Comparison of ENCODE assay signal across 1 cellular context in genomic region chr19:1239796-1240737, GRCh38.
TF ChIP-seq lines count a peak whose summit lies in the region.

No MANE protein-coding gene starts in this region.

TF ChIP-seq in HepG2, 621 proteins besides CTCF, POLR2A, EP300 and RAD21 (continued from another document and continues in another):
- TF ChIP-seq SALL2 (CRISPR knock-in tag; IDR thresholded peaks at IDR 0.05) = no peak
- TF ChIP-seq SP4 (CRISPR knock-in tag; IDR thresholded peaks at IDR 0.05) = peak; percentile 50; the same call in 1 of the 2 replicates
- peak; percentile 44; the same call in 1 of the 2 replicates for TF ChIP-seq CHD2 (IDR thresholded peaks at IDR 0.05; ENCODE audit: low read depth, low read length)
- TF ChIP-seq TMF1 (CRISPR knock-in tag; IDR thresholded peaks at IDR 0.05; ENCODE audit: low read depth) = peak; percentile 20; the same call in 1 of the 2 replicates
- peak; percentile 64; the same call in 1 of the 2 replicates for TF ChIP-seq HES4 (CRISPR knock-in tag; IDR thresholded peaks at IDR 0.05; ENCODE audit: borderline replicate concordance)
- no peak for TF ChIP-seq YEATS2 (CRISPR knock-in tag; IDR thresholded peaks at IDR 0.05; ENCODE audit: borderline replicate concordance)
- TF ChIP-seq ZSCAN25 (CRISPR knock-in tag; IDR thresholded peaks at IDR 0.05) = peak; percentile 61; the same call in 1 of the 2 replicates
- TF ChIP-seq ZNF574 (CRISPR knock-in tag; IDR thresholded peaks at IDR 0.05) = peak; percentile 42
- TF ChIP-seq ZNF225 (CRISPR knock-in tag; IDR thresholded peaks at IDR 0.05) = 0 out of 2 replicates have a peak, but pooled peaks have one; percentile 51
- TF ChIP-seq ARID4A (CRISPR knock-in tag; IDR thresholded peaks at IDR 0.05; ENCODE audit: borderline replicate concordance) = peak; percentile 48; the same call in 1 of the 2 replicates
- TF ChIP-seq TCF12 (IDR thresholded peaks at IDR 0.05) = no peak
- 0 out of 2 replicates have a peak, but pooled peaks have one; percentile 28 for TF ChIP-seq TCF12 (CRISPR knock-in tag; IDR thresholded peaks at IDR 0.05)
- peak; percentile 65 for TF ChIP-seq ZNF687 (CRISPR knock-in tag; IDR thresholded peaks at IDR 0.05)
- no peak for TF ChIP-seq ZNF850 (CRISPR knock-in tag; conservative IDR thresholded peaks at IDR 0.05)
- TF ChIP-seq NR2C2 (CRISPR knock-in tag; IDR thresholded peaks at IDR 0.05; ENCODE audit: borderline replicate concordance) = peak; percentile 64; the same call in 1 of the 2 replicates
- TF ChIP-seq MTF1 (CRISPR knock-in tag; IDR thresholded peaks at IDR 0.05) = no peak
- TF ChIP-seq BRD4 (CRISPR knock-in tag; IDR thresholded peaks at IDR 0.05) = no peak
- 0 out of 2 replicates have a peak, but pooled peaks have one; percentile 41 for TF ChIP-seq KDM5B (CRISPR knock-in tag; IDR thresholded peaks at IDR 0.05; ENCODE audit: borderline replicate concordance)
- TF ChIP-seq BHLHE40 (IDR thresholded peaks at IDR 0.05; ENCODE audit: low read length) = peak; percentile 64
- peak; percentile 50 for TF ChIP-seq YY1 (IDR thresholded peaks at IDR 0.05; ENCODE audit: insufficient read depth, insufficient replicate concordance, low read depth, low read length)
- peak; percentile 40; the same call in 1 of the 2 replicates for TF ChIP-seq CENPT (CRISPR knock-in tag; IDR thresholded peaks at IDR 0.05; ENCODE audit: low read depth)
- TF ChIP-seq HCFC1 (IDR thresholded peaks at IDR 0.05; ENCODE audit: low read depth, low read length) = peak; percentile 17; the same call in 1 of the 2 replicates
- TF ChIP-seq POLR2G (IDR thresholded peaks at IDR 0.05; ENCODE audit: low read depth, low read length) = peak; percentile 34; the same call in 1 of the 2 replicates
- no peak for TF ChIP-seq CBX1 (IDR thresholded peaks at IDR 0.05; ENCODE audit: low read depth)
- TF ChIP-seq RBFOX2 (IDR thresholded peaks at IDR 0.05; ENCODE audit: low read depth, low read length) = peak; percentile 67
- TF ChIP-seq ZBTB4 (CRISPR knock-in tag; IDR thresholded peaks at IDR 0.05; ENCODE audit: borderline replicate concordance) = no peak
- peak; percentile 55; the same call in 1 of the 2 replicates for TF ChIP-seq ZNF605 (CRISPR knock-in tag; IDR thresholded peaks at IDR 0.05)
- 0 out of 2 replicates have a peak, but pooled peaks have one; percentile 30 for TF ChIP-seq ZNF546 (CRISPR knock-in tag; conservative IDR thresholded peaks at IDR 0.05)
- peak; percentile 78 for TF ChIP-seq SPEN (CRISPR knock-in tag; IDR thresholded peaks at IDR 0.05; ENCODE audit: low read depth)
- TF ChIP-seq ZNF567 (CRISPR knock-in tag; IDR thresholded peaks at IDR 0.05; ENCODE audit: borderline replicate concordance) = 0 out of 2 replicates have a peak, but pooled peaks have one; percentile 40
- peak; percentile 76 for TF ChIP-seq MAX (IDR thresholded peaks at IDR 0.05)
- peak; percentile 30; the same call in 1 of the 2 replicates for TF ChIP-seq ZBTB7B (CRISPR knock-in tag; IDR thresholded peaks at IDR 0.05)
- TF ChIP-seq MXD3 (CRISPR knock-in tag; IDR thresholded peaks at IDR 0.05) = 0 out of 2 replicates have a peak, but pooled peaks have one; percentile 6
- 0 out of 2 replicates have a peak, but pooled peaks have one; percentile 21 for TF ChIP-seq RXRA (CRISPR knock-in tag; IDR thresholded peaks at IDR 0.05)
- TF ChIP-seq NR1H2 (CRISPR knock-in tag; IDR thresholded peaks at IDR 0.05; ENCODE audit: borderline replicate concordance, low read depth) = 0 out of 2 replicates have a peak, but pooled peaks have one; percentile 68
- TF ChIP-seq SMAD1 (CRISPR knock-in tag; IDR thresholded peaks at IDR 0.05; ENCODE audit: borderline replicate concordance, low read depth) = 0 out of 2 replicates have a peak, but pooled peaks have one; percentile 38
- peak; percentile 26; the same call in 1 of the 2 replicates for TF ChIP-seq HDAC1 (CRISPR knock-in tag; IDR thresholded peaks at IDR 0.05)
- TF ChIP-seq TFAP4 (IDR thresholded peaks at IDR 0.05; ENCODE audit: borderline replicate concordance, low read depth) = no peak
- peak; percentile 59; the same call in 1 of the 2 replicates for TF ChIP-seq ZFP91 (CRISPR knock-in tag; IDR thresholded peaks at IDR 0.05; ENCODE audit: borderline replicate concordance)
- no peak for TF ChIP-seq ZNF547 (CRISPR knock-in tag; IDR thresholded peaks at IDR 0.05)
- TF ChIP-seq RFX5 (IDR thresholded peaks at IDR 0.05; ENCODE audit: low read depth, low read length) = peak; percentile 61; the same call in 1 of the 2 replicates
- peak; percentile 29; the same call in 1 of the 2 replicates for TF ChIP-seq GMEB2 (CRISPR knock-in tag; IDR thresholded peaks at IDR 0.05; ENCODE audit: low read depth)
